In genomic region chr20:45306431-45306982, GRCh38 we compare ENCODE assay signal across 8 cellular contexts. TPM values are rescaled to one million over a fixed set of nuclear protein-coding genes. Genes with fewer than 3 reads are reported as not detected.
DNase-seq lines count a peak whose midpoint lies in the region; ATAC-seq and TF ChIP-seq lines count a peak whose summit lies in the region.

Gene RBPJL, plus strand, starts transcription at chr20:45306840. Its CDS starts 83 bp downstream, at chr20:45306923.

- H3K27ac Mint-ChIP-seq in activated CD8-positive, alpha-beta T cell treated with anti-CD3 and anti-CD28 coated beads, Interleukin-2, amount 10 ng/mL, durations not matched to agents 7 days and 5 days, result no peak within 1 kb of the TSS

- CTCF ChIA-PET in activated CD8-positive, alpha-beta T cell treated with anti-CD3 and anti-CD28 coated beads, Interleukin-2, amount 10 ng/mL, durations not matched to agents 7 days and 5 days (lab: Charles Lee), result interaction anchor here (0.8 to 1.2 kb wide), 6 partner anchors 8 to 464 kb away, joined by 3 to 4 read pairs (median 3); no protein-coding TSS in a partner anchor

- H3K27me3 Mint-ChIP-seq in activated CD8-positive, alpha-beta T cell treated with anti-CD3 and anti-CD28 coated beads, Interleukin-2, amount 10 ng/mL, durations not matched to agents 7 days and 5 days (ENCODE audit: low read depth), result peaks cover 41% of the 10 kb centered on the region

- H3K36me3 Mint-ChIP-seq in activated CD8-positive, alpha-beta T cell treated with anti-CD3 and anti-CD28 coated beads, Interleukin-2, amount 10 ng/mL, durations not matched to agents 7 days and 5 days (ENCODE audit: low read depth), result no peaks in the 10 kb centered on the region

- peaks cover 20% of the 10 kb centered on the region for H3K4me1 Mint-ChIP-seq in activated CD8-positive, alpha-beta T cell treated with anti-CD3 and anti-CD28 coated beads, Interleukin-2, amount 10 ng/mL, durations not matched to agents 7 days and 5 days (ENCODE audit: low read depth)

- no peak within 1 kb of the TSS for H3K4me3 ChIP-seq in fibroblast of villous mesenchyme (ENCODE audit: low read depth, low read length)

- no peaks in the 10 kb centered on the region for H3K9me3 Mint-ChIP-seq in activated CD8-positive, alpha-beta T cell treated with anti-CD3 and anti-CD28 coated beads, Interleukin-2, amount 10 ng/mL, durations not matched to agents 7 days and 5 days (ENCODE audit: insufficient read depth)

- DNase-seq in activated CD4-positive, alpha-beta T cell treated with anti-CD3 and anti-CD28 coated beads for 24 hours (ENCODE audit: low read depth in 2 of 2), result peak; percentile 33 to 41
- no peak for DNase-seq in activated CD4-positive, alpha-beta T cell treated with anti-CD3 and anti-CD28 coated beads for 1 hour
- peak; percentile 56 for DNase-seq in activated CD8-positive, alpha-beta T cell treated with anti-CD3 and anti-CD28 coated beads, Interleukin-2, amount 10 ng/mL, durations not matched to agents 7 days and 5 days
- no peak for DNase-seq in fibroblast of villous mesenchyme (ENCODE audit: low read depth)
- peak; percentile 62 for DNase-seq in stimulated activated CD4-positive, alpha-beta T cell treated with anti-CD3 and anti-CD28 coated beads, Interleukin-15, amount 100 ng/mL, for 24 hours
- DNase-seq in NCI-H2171 treated with DMSO at 0.1 percent for 48 hours (lab: John Stamatoyannopoulos, UW), result no peak
- no peak for DNase-seq in cerebellar cortex (ENCODE audit: low spot score)
- no peak for DNase-seq in Kasumi-1 (lab: John Stamatoyannopoulos, UW)

- ATAC-seq in activated CD8-positive, alpha-beta T cell treated with anti-CD3 and anti-CD28 coated beads, Interleukin-2, amount 10 ng/mL, durations not matched to agents 7 days and 5 days, result peak; percentile 57

- TF ChIP-seq CTCF in fibroblast of villous mesenchyme (IDR thresholded peaks at IDR 0.05; ENCODE audit: insufficient read depth, low read depth, low read length), result peak; percentile 88

- POLR2A ChIA-PET in activated CD8-positive, alpha-beta T cell treated with anti-CD3 and anti-CD28 coated beads, Interleukin-2, amount 10 ng/mL, durations not matched to agents 7 days and 5 days (lab: Charles Lee), result no interaction called here

- H3K4me3 Mint-ChIP-seq in activated CD8-positive, alpha-beta T cell treated with anti-CD3 and anti-CD28 coated beads, Interleukin-2, amount 10 ng/mL, durations not matched to agents 7 days and 5 days, result no peak within 1 kb of the TSS

RNA-seq across cellular contexts. Expression of gene RBPJL, which starts in this region (rescaled TPM):
- not detected for total RNA-seq in activated CD8-positive, alpha-beta T cell treated with anti-CD3 and anti-CD28 coated beads, Interleukin-2, amount 10 ng/mL, durations not matched to agents 7 days and 5 days
- total RNA-seq in fibroblast of villous mesenchyme, result not detected in 2 replicates

Comparison
In these comparisons a context has a peak if more than half of its experiments do, and no peak if none do; other contexts are left out.
1. DNase-seq: peak in activated CD4-positive, alpha-beta T cell treated with anti-CD3 and anti-CD28 coated beads for 24 hours (2 of 2) and stimulated activated CD4-positive, alpha-beta T cell treated with anti-CD3 and anti-CD28 coated beads, Interleukin-15, amount 100 ng/mL, for 24 hours (single experiment); none in activated CD4-positive, alpha-beta T cell treated with anti-CD3 and anti-CD28 coated beads for 1 hour (single experiment), fibroblast of villous mesenchyme (single experiment), NCI-H2171 treated with DMSO at 0.1 percent for 48 hours (single experiment), cerebellar cortex (single experiment) and Kasumi-1 (0 of 2).
2. Peak in DNase-seq and ATAC-seq in activated CD8-positive, alpha-beta T cell treated with anti-CD3 and anti-CD28 coated beads, Interleukin-2, amount 10 ng/mL, durations not matched to agents 7 days and 5 days; RNA of the gene not detected or under 1 TPM.